18 cellular contexts compared by ENCODE assay signal in the genomic region with DNA sequence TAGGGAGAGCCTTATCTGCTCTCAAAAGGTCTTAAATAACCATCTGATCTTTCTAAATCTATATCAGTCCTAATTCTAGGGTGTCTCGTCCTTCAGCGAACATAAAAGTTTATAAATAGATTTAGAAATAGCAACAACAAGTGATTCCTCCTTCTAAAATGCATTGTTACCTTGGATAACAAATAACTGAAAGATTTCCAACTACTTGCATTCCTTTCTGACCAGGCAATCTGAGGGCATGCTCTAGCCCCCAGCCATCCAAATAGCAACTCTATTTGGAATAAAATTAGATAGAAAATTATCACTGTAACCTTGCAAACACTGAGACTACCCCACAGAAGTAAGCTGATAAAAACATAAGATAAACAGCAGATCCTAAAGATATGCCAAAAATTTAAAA. TPM values are rescaled to one million over a fixed set of nuclear protein-coding genes. Genes with fewer than 3 reads are reported as not detected.
A peak's percentile ranks its signal among the peaks of the same experiment; 100 is the strongest.
DNase-seq lines count a peak whose midpoint lies in the region; ATAC-seq, FAIRE-seq and TF ChIP-seq lines count a peak whose summit lies in the region.
"Had no signal": no experiment of that assay in that cellular context is flagged by ENCODE, and none has a peak within 500 bp of the region (broad histone marks: within the 10 kb centered on the region; RNA-seq: fewer than 3 reads in every experiment).

No MANE protein-coding gene starts in this region.

- H3K14ac ChIP-seq in trophoblast cell (ENCODE audit: low read length), result no peak overlapping the region

- POLR2A ChIA-PET in Panc1 (lab: Charles Lee), result no interaction called here
- POLR2A ChIA-PET in activated CD8-positive, alpha-beta T cell treated with anti-CD3 and anti-CD28 coated beads for 36 hours (lab: Charles Lee), result no interaction called here

- no peak for TF ChIP-seq POLR2A in H54 (IDR thresholded peaks at IDR 0.05; ENCODE audit: low read depth, low read length)

- no peak overlapping the region for H3K4me3 ChIP-seq in Panc1 (ENCODE audit: low read depth in 2 of 2, low read length in 2 of 2)
- H3K4me3 ChIP-seq in trophoblast cell (ENCODE audit: low read depth, low read length), result no peak overlapping the region
- no peak overlapping the region for H3K4me3 ChIP-seq in MG63
- H3K4me3 ChIP-seq: BLaER1, GM12878, GM23248 had no signal

- BruUV-seq in Panc1 (replicated peaks; lab: Mats Ljungman, UMichigan), result no TSS peak

- H2BK5ac ChIP-seq in trophoblast cell (ENCODE audit: low read depth, low read length, poor library complexity), result no peak overlapping the region

- CTCF ChIA-PET in Panc1 (lab: Charles Lee), result no interaction called here
- CTCF ChIA-PET in activated CD8-positive, alpha-beta T cell treated with anti-CD3 and anti-CD28 coated beads for 36 hours (lab: Charles Lee), result no interaction called here

- WGBS in trophoblast cell (ENCODE audit: extremely low coverage, insufficient coverage, insufficient read length), result no CpG with 5 or more reads among the region's 2 CpGs

- H2BK12ac ChIP-seq in trophoblast cell (ENCODE audit: low read length), result no peak overlapping the region

- FAIRE-seq in H54 (lab: Jason Lieb, UNC), result peak; percentile 43
- FAIRE-seq: GM12878, GM19239 had no signal

- H3K27ac ChIP-seq in Panc1 (ENCODE audit: low read length) (peak overlapping the region; percentile 71), trophoblast cell (ENCODE audit: low read depth, low read length) (no peak overlapping the region)
- H3K27ac ChIP-seq: BLaER1, GM23248 had no signal

- H3K27me3 ChIP-seq in Panc1 (ENCODE audit: control insufficient read depth, insufficient read depth, low read length), result no peaks in the 10 kb centered on the region
- H3K27me3 ChIP-seq in trophoblast cell (ENCODE audit: insufficient read depth, low read length), result no peaks in the 10 kb centered on the region
- no peaks in the 10 kb centered on the region for H3K27me3 ChIP-seq in MG63
- H3K27me3 ChIP-seq: BLaER1 had no signal

- no peaks in the 10 kb centered on the region for H3K79me1 ChIP-seq in trophoblast cell (ENCODE audit: low read length)

- H3K4me1 ChIP-seq in Panc1 (ENCODE audit: control insufficient read depth, insufficient read depth, low read length), result no peaks in the 10 kb centered on the region; the same call in 1 of the 2 replicates
- H3K4me1 ChIP-seq in trophoblast cell (ENCODE audit: control insufficient read depth in 1 of 2, insufficient read depth in 2 of 2, low read length in 2 of 2), result no peaks in the 10 kb centered on the region

- H3K23ac ChIP-seq in trophoblast cell (ENCODE audit: low read length), result no peak overlapping the region

- no peaks in the 10 kb centered on the region for H3K36me3 ChIP-seq in Panc1 (ENCODE audit: control insufficient read depth, insufficient read depth, low read length)
- no peaks in the 10 kb centered on the region for H3K36me3 ChIP-seq in trophoblast cell (ENCODE audit: control insufficient read depth in 1 of 2, insufficient read depth in 2 of 2, low read length in 2 of 2)
- no peaks in the 10 kb centered on the region for H3K36me3 ChIP-seq in MG63
- H3K36me3 ChIP-seq: BLaER1 had no signal

- no peak for ATAC-seq in Panc1
- no peak for ATAC-seq in activated CD8-positive, alpha-beta T cell treated with anti-CD3 and anti-CD28 coated beads for 36 hours
- ATAC-seq: GM12878 had no signal

- DNase-seq in H54 (ENCODE audit: insufficient read length, low spot score) (no peak), Panc1 (ENCODE audit: low read depth, low spot score) (no peak), kidney glomerular epithelial cell (lab: John Stamatoyannopoulos, UW) (peak; percentile 40), trophoblast cell (peak; percentile 16 to 78), MG63 (no peak), DMS79 (lab: John Stamatoyannopoulos, UW) (no peak), NCI-H2107 (lab: John Stamatoyannopoulos, UW) (no peak)
- DNase-seq in activated CD8-positive, alpha-beta T cell treated with anti-CD3 and anti-CD28 coated beads for 36 hours, result no peak
- DNase-seq: 8988T; CD4-positive, alpha-beta memory T cell; DMS153; DMS79 treated with DMSO at 0.1 percent for 48 hours; GM23248; HCEC 1CT had no signal

- no peak overlapping the region for H3K4me2 ChIP-seq in trophoblast cell (ENCODE audit: low read length)
- H3K4me2 ChIP-seq: BLaER1 had no signal

- no peak overlapping the region for H3K27ac Mint-ChIP-seq in activated CD8-positive, alpha-beta T cell treated with anti-CD3 and anti-CD28 coated beads for 36 hours
- H3K27ac Mint-ChIP-seq: CD14-positive monocyte; CD4-positive, alpha-beta memory T cell had no signal

- H4K91ac ChIP-seq in trophoblast cell (ENCODE audit: low read depth, low read length), result no peak overlapping the region

- no peak overlapping the region for H2AK5ac ChIP-seq in trophoblast cell (ENCODE audit: low read length)

- no peaks in the 10 kb centered on the region for H3K9me3 Mint-ChIP-seq in activated CD8-positive, alpha-beta T cell treated with anti-CD3 and anti-CD28 coated beads for 36 hours
- H3K9me3 Mint-ChIP-seq: CD14-positive monocyte; CD4-positive, alpha-beta memory T cell had no signal

- no peak overlapping the region for H4K8ac ChIP-seq in trophoblast cell (ENCODE audit: low read depth, low read length)

- no peak overlapping the region for H3K4me3 Mint-ChIP-seq in activated CD8-positive, alpha-beta T cell treated with anti-CD3 and anti-CD28 coated beads for 36 hours
- H3K4me3 Mint-ChIP-seq: CD14-positive monocyte; CD4-positive, alpha-beta memory T cell had no signal

- no peak overlapping the region for H4K12ac ChIP-seq in trophoblast cell (ENCODE audit: low read depth, low read length)

- H2AFZ ChIP-seq in trophoblast cell (ENCODE audit: insufficient read depth, low read length, poor library complexity), result no peak overlapping the region
- H2AFZ ChIP-seq: GM23248 had no signal

- H3K4me1 Mint-ChIP-seq in activated CD8-positive, alpha-beta T cell treated with anti-CD3 and anti-CD28 coated beads for 36 hours (ENCODE audit: low read depth), result no peaks in the 10 kb centered on the region
- H3K4me1 Mint-ChIP-seq: CD14-positive monocyte; CD4-positive, alpha-beta memory T cell had no signal

- no peaks in the 10 kb centered on the region for H3K79me2 ChIP-seq in trophoblast cell (ENCODE audit: control insufficient read depth, insufficient read depth, low read length, poor library complexity)

- TF ChIP-seq CTCF in Panc1 (IDR thresholded peaks at IDR 0.05), result no peak
- no peak for TF ChIP-seq CTCF in activated CD8-positive, alpha-beta T cell treated with anti-CD3 and anti-CD28 coated beads for 36 hours (IDR thresholded peaks at IDR 0.05)

- H3K9me3 ChIP-seq in Panc1 (ENCODE audit: control insufficient read depth, insufficient read depth, low read depth, low read length), result peaks cover 10% of the 10 kb centered on the region; the same call in 1 of the 2 replicates
- H3K9me3 ChIP-seq in trophoblast cell (ENCODE audit: insufficient read depth, low read depth, low read length), result no peaks in the 10 kb centered on the region
- H3K9me3 ChIP-seq in MG63, result no peaks in the 10 kb centered on the region
- H3K9me3 ChIP-seq: BLaER1 had no signal

- H3K36me3 Mint-ChIP-seq in activated CD8-positive, alpha-beta T cell treated with anti-CD3 and anti-CD28 coated beads for 36 hours (ENCODE audit: low read depth), result no peaks in the 10 kb centered on the region
- H3K36me3 Mint-ChIP-seq: CD14-positive monocyte; CD4-positive, alpha-beta memory T cell had no signal

- H3K18ac ChIP-seq in trophoblast cell (ENCODE audit: low read length), result no peak overlapping the region

- in situ Hi-C loops in Panc1 (cut with HindIII; ENCODE audit: low pct_unique_long_range_greater_than_20kb, low sequenced_read_pairs), result no loop called here

- H3K4ac ChIP-seq in trophoblast cell (ENCODE audit: low read depth, low read length), result no peak overlapping the region

- peaks cover 5% of the 10 kb centered on the region for H3K27me3 Mint-ChIP-seq in activated CD8-positive, alpha-beta T cell treated with anti-CD3 and anti-CD28 coated beads for 36 hours
- H3K27me3 Mint-ChIP-seq: CD4-positive, alpha-beta memory T cell had no signal

- intact Hi-C loops in Panc1 (cut with micrococcal nuclease; ENCODE audit: unreplicated experiment), result no loop called here
- intact Hi-C loops in activated CD8-positive, alpha-beta T cell treated with anti-CD3 and anti-CD28 coated beads for 36 hours (cut with micrococcal nuclease), result no loop called here

- H3K9ac ChIP-seq in trophoblast cell (ENCODE audit: low read length), result no peak overlapping the region
- H3K9ac ChIP-seq: BLaER1, GM23248 had no signal

- no peak overlapping the region for H2BK120ac ChIP-seq in trophoblast cell (ENCODE audit: insufficient read depth, low read length, poor library complexity)

RNA-seq across cellular contexts. Expression of a gene that starts 21.8 kb away (rescaled TPM):
- total RNA-seq in Panc1 (2021; ENCODE audit: unreplicated experiment), result 161 TPM
- 60.4 TPM for polyA plus RNA-seq in Panc1 (2012; ENCODE audit: insufficient read length)
- polyA plus RNA-seq in trophoblast cell (2013), result 67.1 and 67.4 TPM in 2 replicates
- total RNA-seq in MG63 (2014; rRNA removed; shearing (Covaris generic); ENCODE audit: low replicate concordance), result 30.3 and 40.2 TPM in 2 replicates
- total RNA-seq in activated CD8-positive, alpha-beta T cell treated with anti-CD3 and anti-CD28 coated beads for 36 hours, result 100 to 1,000 TPM; 113 to 121 TPM

RNA-seq across cellular contexts. Expression of a gene that starts 52.7 kb away (rescaled TPM):
- 11.5 TPM for total RNA-seq in Panc1 (2021; ENCODE audit: unreplicated experiment)
- 9.7 TPM for polyA plus RNA-seq in Panc1 (2012; ENCODE audit: insufficient read length)
- polyA plus RNA-seq in trophoblast cell (2013), result 19.6 and 20.8 TPM in 2 replicates
- total RNA-seq in MG63 (2014; rRNA removed; shearing (Covaris generic); ENCODE audit: low replicate concordance), result 99.6 and 103 TPM in 2 replicates
- total RNA-seq in activated CD8-positive, alpha-beta T cell treated with anti-CD3 and anti-CD28 coated beads for 36 hours, result 10 to 100 TPM; 15.9 to 18.6 TPM

Comparison
In these comparisons a context has a peak if more than half of its experiments do, and no peak if none do; other contexts are left out.
1. DNase-seq: peak in kidney glomerular epithelial cell (single experiment) and trophoblast cell (2 of 2); none in H54 (single experiment), Panc1 (single experiment), MG63 (single experiment), activated CD8-positive, alpha-beta T cell treated with anti-CD3 and anti-CD28 coated beads for 36 hours (single experiment), DMS79 (single experiment) and NCI-H2107 (single experiment).